Comparison of ENCODE assay signal across 8 cellular contexts in the genomic region with DNA sequence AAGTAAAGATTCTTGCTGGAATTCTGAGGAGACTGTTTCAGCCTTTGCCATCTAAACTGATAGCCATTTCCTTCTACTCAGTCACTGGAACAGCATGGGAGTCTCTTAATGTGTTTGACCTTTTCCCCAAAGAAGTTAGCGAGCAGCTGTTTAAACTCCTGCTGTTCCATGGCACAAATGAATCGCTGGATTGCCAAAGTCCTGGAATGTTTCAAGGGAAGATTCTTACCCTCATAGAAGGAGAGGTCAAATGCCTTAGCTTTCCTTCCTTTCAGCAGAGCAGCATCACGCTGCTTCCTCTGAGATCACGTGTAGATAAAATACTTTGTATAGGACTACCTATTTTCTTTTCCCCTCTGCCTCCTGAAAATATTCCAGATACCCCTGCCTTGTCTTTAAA. TPM values are rescaled to one million over a fixed set of nuclear protein-coding genes. Genes with fewer than 3 reads are reported as not detected.
A peak's percentile ranks its signal among the peaks of the same experiment; 100 is the strongest.
DNase-seq lines count a peak whose midpoint lies in the region; FAIRE-seq and TF ChIP-seq lines count a peak whose summit lies in the region.

No MANE protein-coding gene starts in this region.

- TF ChIP-seq CTCF in brain microvascular endothelial cell (IDR thresholded peaks at IDR 0.05; ENCODE audit: low read depth, low read length, missing control alignments) (no peak), kidney (IDR thresholded peaks at IDR 0.05; ENCODE audit: borderline replicate concordance, extremely low read depth, insufficient read depth) (no peak), MCF 10A (IDR thresholded peaks at IDR 0.05; ENCODE audit: unreplicated experiment) (no peak)

- H3K9me3 Mint-ChIP-seq in MCF 10A (ENCODE audit: unreplicated experiment) = no peaks in the 10 kb centered on the region

- H3K9ac ChIP-seq in kidney (ENCODE audit: low read length in 2 of 2) (peak overlapping the region in 1 of 2 donors; percentile 9), skeletal muscle tissue (ENCODE audit: low read depth in 1 of 3, low read length in 3 of 3) (no peak overlapping the region)

- DNase-seq in HEK293T (ENCODE audit: extremely low spot score) = peak; percentile 13
- peak; percentile 32 for DNase-seq in brain microvascular endothelial cell
- DNase-seq in kidney = no peak
- no peak for DNase-seq in activated CD4-positive, alpha-beta T cell treated with anti-CD3 and anti-CD28 coated beads, Interleukin-2, amount 50 U/mL, for 1 hour
- DNase-seq in T-helper 2 cell = no peak
- DNase-seq in MCF 10A (ENCODE audit: unreplicated experiment) = no peak
- no peak for DNase-seq in NCI-H526 (lab: John Stamatoyannopoulos, UW)

- no peaks in the 10 kb centered on the region for H3K27me3 Mint-ChIP-seq in MCF 10A (ENCODE audit: insufficient read depth, unreplicated experiment)

- H3K4me1 ChIP-seq in kidney (ENCODE audit: control insufficient read depth in 1 of 2, insufficient read depth in 1 of 2, low read depth in 1 of 2, low read length in 2 of 2) = peaks cover 4 to 13% of the 10 kb centered on the region in 2 donors
- H3K4me1 ChIP-seq in skeletal muscle tissue (ENCODE audit: control insufficient read depth in 3 of 3, insufficient read depth in 3 of 3, low read length in 3 of 3) = peaks cover 0 to 6% (median 5%) of the 10 kb centered on the region in 3 donors

- intact Hi-C loops in kidney (cut with DNase I) (no loop called here), MCF 10A (cut with micrococcal nuclease) (no loop called here)

- H3K27ac ChIP-seq in brain microvascular endothelial cell (no peak overlapping the region), kidney (ENCODE audit: low read depth in 2 of 2, low read length in 2 of 2) (peak overlapping the region; percentile 23 to 40), skeletal muscle tissue (ENCODE audit: low read depth, low read length) (peak overlapping the region; percentile 3)

- no peak overlapping the region for H3K27ac Mint-ChIP-seq in MCF 10A (ENCODE audit: low read depth, unreplicated experiment)

- H3K36me3 ChIP-seq in brain microvascular endothelial cell (replicated peaks) (peaks cover 5% of the 10 kb centered on the region), kidney (ENCODE audit: control insufficient read depth in 1 of 2, insufficient read depth in 2 of 2, low read length in 2 of 2) (peaks cover 0 to 2% of the 10 kb centered on the region in 2 donors), skeletal muscle tissue (ENCODE audit: control insufficient read depth in 3 of 3, insufficient read depth in 3 of 3, low read length in 3 of 3) (no peaks in the 10 kb centered on the region)

- CTCF ChIA-PET in HEK293T (lab: Yijun Ruan, JAX) (interaction anchor here (0.6 to 1.0 kb wide), 3 partner anchors 11 to 229 kb away, joined by 3 to 6 read pairs (median 4); a partner anchor contains a TSS), MCF 10A (lab: Yijun Ruan, JAX) (interaction anchor here (1.1 to 5.0 kb wide), 2 partner anchors 9 to 11 kb away, joined by 3 to 23 read pairs; a partner anchor contains a TSS)

- POLR2A ChIA-PET in HEK293T (lab: Yijun Ruan, JAX) (interaction anchor here (1.1 to 2.1 kb wide), 2 partner anchors 11 to 80 kb away, joined by 3 to 10 read pairs; a partner anchor contains a TSS), MCF 10A (lab: Yijun Ruan, JAX) (interaction anchor here (0.7 to 3.6 kb wide), 2 partner anchors 11 to 175 kb away, joined by 4 to 30 read pairs; a partner anchor contains a TSS)

- H3K4me1 Mint-ChIP-seq in MCF 10A (ENCODE audit: insufficient read depth, unreplicated experiment) = peaks cover 6% of the 10 kb centered on the region

- H3K9me3 ChIP-seq in kidney (ENCODE audit: control insufficient read depth in 1 of 2, low read length in 2 of 2) = no peaks in the 10 kb centered on the region
- H3K9me3 ChIP-seq in skeletal muscle tissue (ENCODE audit: control insufficient read depth in 3 of 3, low read length in 3 of 3) = no peaks in the 10 kb centered on the region

- H3K4me3 Mint-ChIP-seq in MCF 10A (ENCODE audit: unreplicated experiment) = no peak overlapping the region

- H3K4me3 ChIP-seq in brain microvascular endothelial cell (ENCODE audit: low read depth, low read length) (no peak overlapping the region), kidney (ENCODE audit: low read length in 2 of 2) (no peak overlapping the region), skeletal muscle tissue (ENCODE audit: low read length in 3 of 3) (no peak overlapping the region)

- no TSS peak for BruUV-seq in MCF 10A (replicated peaks; lab: Mats Ljungman, UMichigan)

- in situ Hi-C loops in brain microvascular endothelial cell (cut with HindIII; ENCODE audit: low pct_ligation_motif_present, low sequenced_read_pairs) = no loop called here

- H3K27me3 ChIP-seq in brain microvascular endothelial cell (replicated peaks) (no peaks in the 10 kb centered on the region), skeletal muscle tissue (ENCODE audit: control insufficient read depth in 3 of 3, insufficient read depth in 3 of 3, low read length in 3 of 3) (no peaks in the 10 kb centered on the region)

- FAIRE-seq in kidney (lab: Jason Lieb, UNC) = peak; percentile 23

- H3K36me3 Mint-ChIP-seq in MCF 10A (ENCODE audit: insufficient read depth, unreplicated experiment) = peaks cover 63% of the 10 kb centered on the region

TF ChIP-seq in HEK293T, 16 proteins besides CTCF, POLR2A, EP300 and RAD21:
- TF ChIP-seq CTBP1 (IDR thresholded peaks at IDR 0.05; ENCODE audit: borderline replicate concordance) = no peak
- TF ChIP-seq SP1 (IDR thresholded peaks at IDR 0.05) = no peak

RNA-seq across cellular contexts. Expression of a gene that starts 10.5 kb away (rescaled TPM):
- 31.1 TPM for total RNA-seq in kidney
- polyA plus RNA-seq in kidney (ENCODE audit: insufficient read depth, low read depth, low replicate concordance) = 26.6 TPM
- total RNA-seq in skeletal muscle tissue = 20.4 TPM
- total RNA-seq in MCF 10A (2022) = 29.0 and 35.2 TPM in 2 replicates

Comparison
In these comparisons a context has a peak if more than half of its experiments do, and no peak if none do; other contexts are left out.
1. DNase-seq: peak in HEK293T (single experiment) and brain microvascular endothelial cell (single experiment); none in kidney (single experiment), activated CD4-positive, alpha-beta T cell treated with anti-CD3 and anti-CD28 coated beads, Interleukin-2, amount 50 U/mL, for 1 hour (single experiment), T-helper 2 cell (0 of 5), MCF 10A (single experiment) and NCI-H526 (0 of 2).